ENCODE assay signal across 10 cellular contexts in genomic region chr19:5960005-5961001, GRCh38. TPM values are rescaled to one million over a fixed set of nuclear protein-coding genes. Genes with fewer than 3 reads are reported as not detected.
DNase-seq lines count a peak whose midpoint lies in the region; ATAC-seq, FAIRE-seq and TF ChIP-seq lines count a peak whose summit lies in the region.
"Had no signal": no experiment of that assay in that cellular context is flagged by ENCODE, and none has a peak within 500 bp of the region (broad histone marks: within the 10 kb centered on the region; RNA-seq: fewer than 3 reads in every experiment).

No MANE protein-coding gene starts in this region.

- no peaks in the 10 kb centered on the region for H3K9me3 ChIP-seq in small intestine (ENCODE audit: control insufficient read depth, low read depth)
- H3K9me3 ChIP-seq in gastrocnemius medialis: no peaks in the 10 kb centered on the region

- no peak overlapping the region for H3K4me3 Mint-ChIP-seq in stimulated activated memory B cell treated with anti-CD40 and anti-IgM and Interleukin-4, amounts not matched to agents 10 μg/mL and 1 μg/mL and 100 μg/mL, for 72 hours

- in situ Hi-C loops in gastrocnemius medialis (cut with MboI; ENCODE audit: low sequenced_read_pairs in 4 of 4): no loop called here

- no peak for TF ChIP-seq CTCF in VCaP (conservative IDR thresholded peaks at IDR 0.05)
- no peak for TF ChIP-seq CTCF in gastrocnemius medialis (IDR thresholded peaks at IDR 0.05 in 4 of 5, conservative IDR thresholded peaks at IDR 0.05 in 1 of 5)

- H3K27me3 ChIP-seq in small intestine (ENCODE audit: control insufficient read depth in 2 of 2, insufficient read depth in 2 of 2, low read length in 2 of 2) (no peaks in the 10 kb centered on the region), gastrocnemius medialis (no peaks in the 10 kb centered on the region)

- no peaks in the 10 kb centered on the region for H3K9me3 Mint-ChIP-seq in stimulated activated memory B cell treated with anti-CD40 and anti-IgM and Interleukin-4, amounts not matched to agents 10 μg/mL and 1 μg/mL and 100 μg/mL, for 72 hours

- WGBS in small intestine, 3 donors: 72 to 73% (median 73%) methylated on average over 17 to 18 of the region's 18 CpGs

- H3K36me3 ChIP-seq in small intestine (ENCODE audit: control insufficient read depth in 2 of 2, insufficient read depth in 2 of 2, low read length in 2 of 2) (no peaks in the 10 kb centered on the region), gastrocnemius medialis (no peaks in the 10 kb centered on the region)

- no peak overlapping the region for H3K4me3 ChIP-seq in small intestine (ENCODE audit: low read depth in 1 of 2, low read length in 2 of 2)
- H3K4me3 ChIP-seq in gastrocnemius medialis: no peak overlapping the region

- peak overlapping the region; percentile 25 for H3K27ac Mint-ChIP-seq in stimulated activated memory B cell treated with anti-CD40 and anti-IgM and Interleukin-4, amounts not matched to agents 10 μg/mL and 1 μg/mL and 100 μg/mL, for 72 hours

- H3K36me3 Mint-ChIP-seq in stimulated activated memory B cell treated with anti-CD40 and anti-IgM and Interleukin-4, amounts not matched to agents 10 μg/mL and 1 μg/mL and 100 μg/mL, for 72 hours: peaks cover 6% of the 10 kb centered on the region

- H3K4me1 ChIP-seq in small intestine (ENCODE audit: control insufficient read depth in 2 of 2, insufficient read depth in 1 of 2, low read depth in 1 of 2, low read length in 1 of 2): peaks cover 6 to 15% of the 10 kb centered on the region in 2 donors
- peaks cover 53 to 61% of the 10 kb centered on the region in 2 donors for H3K4me1 ChIP-seq in gastrocnemius medialis

- H3K27ac ChIP-seq in VCaP (peak overlapping the region; percentile 87), small intestine (ENCODE audit: low read depth in 1 of 2, low read length in 1 of 2) (peak overlapping the region in 1 of 2 donors; percentile 50), gastrocnemius medialis (no peak overlapping the region)
- H3K27ac ChIP-seq: 22Rv1 had no signal

- no peaks in the 10 kb centered on the region for H3K27me3 Mint-ChIP-seq in stimulated activated memory B cell treated with anti-CD40 and anti-IgM and Interleukin-4, amounts not matched to agents 10 μg/mL and 1 μg/mL and 100 μg/mL, for 72 hours

- FAIRE-seq in small intestine (lab: Jason Lieb, UNC): no peak

- DNase-seq in DMS 273 (lab: John Stamatoyannopoulos, UW; ENCODE audit: unreplicated experiment) (peak; percentile 29), DMS 273 treated with DMSO at 0.1 percent for 48 hours (lab: John Stamatoyannopoulos, UW) (no peak), left cardiac atrium (peak; percentile 50), small intestine (no peak), gastrocnemius medialis (no peak)
- no peak for DNase-seq in activated effector memory CD4-positive, alpha-beta T cell treated with Interleukin-2 at 50 U/mL for 16 hours
- DNase-seq: NCI-H1436 had no signal

- no peak for TF ChIP-seq POLR2A in gastrocnemius medialis (IDR thresholded peaks at IDR 0.05)

- intact Hi-C loops in left cardiac atrium (cut with DNase I): no loop called here
- intact Hi-C loops in gastrocnemius medialis (cut with DNase I; ENCODE audit: low total_unique reads): no loop called here

- ATAC-seq in left cardiac atrium (peak; percentile 15 to 16), gastrocnemius medialis (no peak)
- no peak for ATAC-seq in stimulated activated memory B cell treated with anti-CD40 and anti-IgM and Interleukin-4, amounts not matched to agents 10 μg/mL and 1 μg/mL and 100 μg/mL, for 72 hours

- peaks cover 78% of the 10 kb centered on the region for H3K4me1 Mint-ChIP-seq in stimulated activated memory B cell treated with anti-CD40 and anti-IgM and Interleukin-4, amounts not matched to agents 10 μg/mL and 1 μg/mL and 100 μg/mL, for 72 hours

RNA-seq across cellular contexts. Expression of gene RANBP3, which starts 17.6 kb away (rescaled TPM):
- total RNA-seq in left cardiac atrium (10 to 100 TPM; 44.7 to 52.7 TPM), gastrocnemius medialis (10 to 100 TPM; 37.4 to 74.3 (median 61.3) TPM)
- 10 to 100 TPM; 23.0 to 43.1 (median 33.5) TPM for polyA plus RNA-seq in small intestine

RNA-seq across cellular contexts. Expression of gene CAPS, which starts 46.2 kb away (rescaled TPM):
- total RNA-seq in left cardiac atrium (1 to 10 TPM; 6.6 to 6.9 TPM), gastrocnemius medialis (1 to 10 TPM; 1.2 to 2.4 (median 2.0) TPM)
- polyA plus RNA-seq in small intestine: 10 to 100 TPM in 2 of 3 donors, 1 to 10 TPM in 1; 8.7 to 22.7 (median 13.2) TPM

RNA-seq across cellular contexts. Expression of gene VMAC, which starts 55.6 kb away (rescaled TPM):
- total RNA-seq in left cardiac atrium: 1 to 10 TPM; 1.9 to 3.3 TPM
- 1 to 10 TPM; 1.1 to 3.3 (median 2.2) TPM for polyA plus RNA-seq in small intestine
- total RNA-seq in gastrocnemius medialis: 1 to 10 TPM in 3 of 4 donors, under 1 TPM in 1; 0.46 to 3.0 (median 2.1) TPM

RNA-seq across cellular contexts. Expression of gene NDUFA11, which starts 56.7 kb away (rescaled TPM):
- 100 to 1,000 TPM; 503 to 537 TPM for total RNA-seq in left cardiac atrium
- 100 to 1,000 TPM; 428 to 576 (median 523) TPM for polyA plus RNA-seq in small intestine
- 100 to 1,000 TPM; 190 to 349 (median 221) TPM for total RNA-seq in gastrocnemius medialis

Comparison
In these comparisons a context has a peak if more than half of its experiments do, and no peak if none do; other contexts are left out.
1. DNase-seq: peak in DMS 273 (single experiment) and left cardiac atrium (single experiment); none in DMS 273 treated with DMSO at 0.1 percent for 48 hours (single experiment), small intestine (single experiment), gastrocnemius medialis (0 of 2) and activated effector memory CD4-positive, alpha-beta T cell treated with Interleukin-2 at 50 U/mL for 16 hours (single experiment).
2. ATAC-seq: peak in left cardiac atrium (2 of 2); none in stimulated activated memory B cell treated with anti-CD40 and anti-IgM and Interleukin-4, amounts not matched to agents 10 μg/mL and 1 μg/mL and 100 μg/mL, for 72 hours (single experiment) and gastrocnemius medialis (0 of 2).